9 cellular contexts compared by ENCODE assay signal in the genomic region with DNA sequence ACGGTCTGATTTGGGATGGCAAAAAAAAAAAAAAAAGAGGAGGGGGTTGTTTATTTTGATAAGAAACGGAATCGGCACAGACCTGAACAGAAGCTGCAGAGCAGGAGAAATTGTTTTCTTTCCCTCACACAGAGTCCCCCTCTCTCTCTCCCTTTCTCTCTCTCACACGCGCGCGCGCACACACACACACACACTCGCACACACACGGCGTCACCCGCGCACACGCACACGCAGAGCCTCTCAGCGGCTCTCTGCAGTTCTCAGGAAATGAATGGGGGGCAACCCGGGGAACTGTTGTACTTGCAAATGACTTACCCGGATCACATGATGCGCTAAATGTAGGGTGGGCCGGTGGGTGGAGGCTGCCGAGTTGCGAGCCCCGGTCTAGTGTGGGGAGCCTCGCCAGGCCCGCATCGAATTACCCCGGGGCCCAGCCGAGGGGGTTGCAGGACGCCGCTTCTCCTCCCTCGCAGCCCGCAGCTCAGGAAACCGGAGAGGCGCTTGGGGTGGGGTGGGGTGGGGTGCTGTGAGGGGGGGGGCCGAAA. TPM values are rescaled to one million over a fixed set of nuclear protein-coding genes. Genes with fewer than 3 reads are reported as not detected.
DNase-seq lines count a peak whose midpoint lies in the region; ATAC-seq and TF ChIP-seq lines count a peak whose summit lies in the region.
"Had no signal": no experiment of that assay in that cellular context is flagged by ENCODE, and none has a peak within 500 bp of the region (broad histone marks: within the 10 kb centered on the region; RNA-seq: fewer than 3 reads in every experiment).

No MANE protein-coding gene starts in this region.

- peak; percentile 43 for ATAC-seq in HG02970 (IDR thresholded peaks at IDR 0.05; ENCODE audit: low FRiP score, unreplicated experiment)

- H3K36me3 ChIP-seq in mammary epithelial cell (ENCODE audit: insufficient read depth, low read length) (no peaks in the 10 kb centered on the region), spleen (no peaks in the 10 kb centered on the region)

- intact Hi-C loops in mammary epithelial cell (cut with micrococcal nuclease) (loop anchor here (2.0 to 5.0 kb wide), 5 partner anchors 96 to 1085 kb away; no protein-coding TSS in a partner anchor), spleen (cut with DNase I; ENCODE audit: low total_unique reads) (loop anchor here (10.0 kb wide), 1 partner anchor 151 kb away; no protein-coding TSS in a partner anchor)

- DNase-seq in NCI-H2081 (lab: John Stamatoyannopoulos, UW) = peak; percentile 57 to 68
- DNase-seq in NCI-H2081 treated with DMSO at 0.1 percent for 48 hours (lab: John Stamatoyannopoulos, UW) = no peak
- peak; percentile 1 for DNase-seq in NCI-H2029 treated with DMSO at 0.1 percent for 48 hours (lab: John Stamatoyannopoulos, UW)
- DNase-seq in mammary epithelial cell = peak; percentile 72
- peak; percentile 85 for DNase-seq in islet precursor cell
- peak; percentile 96 for DNase-seq in spleen

- H2AFZ ChIP-seq in mammary epithelial cell (ENCODE audit: low read depth, low read length) = peak overlapping the region; percentile 90

- H3K27me3 ChIP-seq in mammary epithelial cell (ENCODE audit: insufficient read depth, low read length) (no peaks in the 10 kb centered on the region), spleen (replicated peaks in 1 of 7) (peaks cover 0 to 24% (median 0%) of the 10 kb centered on the region in 7 donors)

- no peaks in the 10 kb centered on the region for H4K20me1 ChIP-seq in mammary epithelial cell (ENCODE audit: insufficient read depth, low read length)

- peak; percentile 39 to 89 (median 71) for TF ChIP-seq POLR2A in spleen (IDR thresholded peaks at IDR 0.05)

- peaks cover 52% of the 10 kb centered on the region for H3K79me2 ChIP-seq in mammary epithelial cell (ENCODE audit: insufficient read depth, low read length)

- no TSS peak for BruUV-seq in mammary epithelial cell (replicated peaks; lab: Mats Ljungman, UMichigan)

- WGBS in mammary epithelial cell (ENCODE audit: low coverage, missing lambda C conversion rate) = 1% methylated on average over 18 of the region's 35 CpGs
- 0 to 1% (median 0%) methylated on average over 28 to 35 of the region's 35 CpGs for WGBS in spleen, 5 donors

- peak overlapping the region; percentile 84 for H3K9ac ChIP-seq in mammary epithelial cell (ENCODE audit: insufficient read depth, low read length)

- CTCF ChIA-PET in mammary epithelial cell (lab: Charles Lee; ENCODE audit: low non-redundant PET) = no interaction called here

- peak overlapping the region; percentile 88 for H3K4me2 ChIP-seq in mammary epithelial cell (ENCODE audit: insufficient read depth, low read depth, low read length)

- H3K4me3 ChIP-seq in WI38 (ENCODE audit: low read depth, low read length) = peak overlapping the region; percentile 87
- H3K4me3 ChIP-seq in mammary epithelial cell (replicated peaks in 1 of 3; ENCODE audit: insufficient read depth in 1 of 3, low read depth in 2 of 3, low read length in 3 of 3) = peak overlapping the region; percentile 66 to 92 (median 67)
- peak overlapping the region; percentile 82 to 97 (median 88) for H3K4me3 ChIP-seq in spleen

- H3K4me1 ChIP-seq in mammary epithelial cell (ENCODE audit: insufficient read depth, low read length) (peaks cover 8% of the 10 kb centered on the region), spleen (peaks cover 23 to 69% (median 49%) of the 10 kb centered on the region in 6 donors)

- dilution Hi-C loops in mammary epithelial cell (cut with HindIII; ENCODE audit: low sequenced_read_pairs) = no loop called here

- H3K9me3 ChIP-seq in mammary epithelial cell (replicated peaks; ENCODE audit: insufficient read depth, low read length) (no peaks in the 10 kb centered on the region), spleen (no peaks in the 10 kb centered on the region)

- in situ Hi-C loops in mammary epithelial cell (cut with MboI; ENCODE audit: low sequenced_read_pairs in 2 of 2) = no loop called here

- TF ChIP-seq CTCF in WI38 (IDR thresholded peaks at IDR 0.05; ENCODE audit: low read depth, low read length) (no peak), mammary epithelial cell (conservative IDR thresholded peaks at IDR 0.05 in 1 of 2, IDR thresholded peaks at IDR 0.05 in 1 of 2; ENCODE audit: extremely low read depth in 1 of 2, insufficient read depth in 1 of 2, low read depth in 1 of 2, low read length in 2 of 2) (no peak), spleen (IDR thresholded peaks at IDR 0.05 in 8 of 11, conservative IDR thresholded peaks at IDR 0.05 in 3 of 11) (peak in 1 of 11 experiments; percentile 6)

- H3K27ac ChIP-seq in mammary epithelial cell (ENCODE audit: insufficient read depth, low read depth, low read length) (peak overlapping the region; percentile 77), spleen (peak overlapping the region; percentile 86 to 98 (median 94))
- H3K27ac ChIP-seq: C4-2B had no signal

RNA-seq across cellular contexts. Expression of gene KLF12, which starts 0.5 kb away (rescaled TPM):
- 10 to 100 TPM; 10.7 to 11.9 TPM for total RNA-seq in mammary epithelial cell
- polyA plus RNA-seq in mammary epithelial cell = 8.2 TPM
- polyA minus RNA-seq in mammary epithelial cell = 9.0 TPM
- total RNA-seq in spleen = 10 to 100 TPM; 27.5 to 46.0 (median 33.9) TPM
- polyA plus RNA-seq in spleen = 1 to 10 TPM; 3.8 to 4.5 (median 3.9) TPM
